In genomic region chr6:1382883-1383728, GRCh38 we compare ENCODE assay signal across 14 cellular contexts. TPM values are rescaled to one million over a fixed set of nuclear protein-coding genes. Genes with fewer than 3 reads are reported as not detected.
DNase-seq lines count a peak whose midpoint lies in the region; ATAC-seq, FAIRE-seq and TF ChIP-seq lines count a peak whose summit lies in the region.
"Had no signal": no experiment of that assay in that cellular context is flagged by ENCODE, and none has a peak within 500 bp of the region (broad histone marks: within the 10 kb centered on the region; RNA-seq: fewer than 3 reads in every experiment).

No MANE protein-coding gene starts in this region.

- H3K27ac ChIP-seq in keratinocyte (ENCODE audit: control insufficient read depth, insufficient read depth, low read length) (no peak overlapping the region), left ventricle myocardium inferior (replicated peaks) (no peak overlapping the region)
- no peak overlapping the region for H3K27ac ChIP-seq in CD4-positive, alpha-beta T cell (ENCODE audit: low read depth, low read length)
- H3K27ac ChIP-seq: 22Rv1, heart right ventricle had no signal

- H3K9me3 ChIP-seq in keratinocyte (ENCODE audit: control insufficient read depth, low read depth, low read length) (no peaks in the 10 kb centered on the region), skeletal muscle satellite cell (replicated peaks; ENCODE audit: low read length) (no peaks in the 10 kb centered on the region), left ventricle myocardium inferior (replicated peaks) (no peaks in the 10 kb centered on the region)
- H3K9me3 ChIP-seq in CD4-positive, alpha-beta T cell (ENCODE audit: control insufficient read depth, low read length): no peaks in the 10 kb centered on the region
- H3K9me3 ChIP-seq: heart right ventricle, MG63 had no signal

- H3K27me3 Mint-ChIP-seq in CD4-positive, alpha-beta T cell: peaks cover 77% of the 10 kb centered on the region

- no peaks in the 10 kb centered on the region for H3K9me1 ChIP-seq in keratinocyte (ENCODE audit: control insufficient read depth, extremely low read depth, insufficient read depth, low read length)

- H4K20me1 ChIP-seq in keratinocyte (ENCODE audit: control insufficient read depth, extremely low read depth, insufficient read depth, low read length): no peaks in the 10 kb centered on the region

- H3K27me3 ChIP-seq in keratinocyte (ENCODE audit: control insufficient read depth, extremely low read depth, insufficient read depth, low read length) (peaks cover 99% of the 10 kb centered on the region), skeletal muscle satellite cell (ENCODE audit: control insufficient read depth, insufficient read depth, low read length) (peaks cover 94% of the 10 kb centered on the region), left ventricle myocardium inferior (ENCODE audit: low read depth) (peaks cover 100% of the 10 kb centered on the region)
- peaks cover 96% of the 10 kb centered on the region for H3K27me3 ChIP-seq in CD4-positive, alpha-beta T cell (ENCODE audit: control insufficient read depth, insufficient read depth, low read length)
- H3K27me3 ChIP-seq: MG63 had no signal

- CTCF ChIA-PET in CD4-positive, alpha-beta T cell (lab: Charles Lee): no interaction called here

- intact Hi-C loops in CD4-positive, alpha-beta T cell (cut with DNase I, micrococcal nuclease): loop anchor here (5.0 kb wide), 3 partner anchors 586 to 991 kb away; partner anchors contain the start of gene IRF4 (in 1 of the 2)
- intact Hi-C loops in left ventricle myocardium inferior (cut with micrococcal nuclease): loop anchor here (5.0 kb wide), 1 partner anchor 586 kb away; no protein-coding TSS in a partner anchor

- H3K9ac ChIP-seq in keratinocyte (ENCODE audit: control insufficient read depth, extremely low read depth, insufficient read depth, low read length) (no peak overlapping the region), skeletal muscle satellite cell (ENCODE audit: low read depth, low read length) (no peak overlapping the region)

- H3K79me2 ChIP-seq in keratinocyte (ENCODE audit: control insufficient read depth, insufficient read depth, low read length): no peaks in the 10 kb centered on the region

- H3K4me1 ChIP-seq in keratinocyte (ENCODE audit: control insufficient read depth, extremely low read depth, insufficient read depth, low read length) (peaks cover 3% of the 10 kb centered on the region), skeletal muscle satellite cell (ENCODE audit: control insufficient read depth, insufficient read depth, low read length) (peaks cover 9% of the 10 kb centered on the region), left ventricle myocardium inferior (peaks cover 59% of the 10 kb centered on the region)

- peaks cover 41% of the 10 kb centered on the region for H3K4me1 Mint-ChIP-seq in CD4-positive, alpha-beta T cell (ENCODE audit: low read depth)

- H3K9me3 Mint-ChIP-seq in CD4-positive, alpha-beta T cell: no peaks in the 10 kb centered on the region

- H3K27ac Mint-ChIP-seq in CD4-positive, alpha-beta T cell: no peak overlapping the region

- H3K4me3 ChIP-seq in keratinocyte (ENCODE audit: control insufficient read depth in 2 of 3, extremely low read depth in 1 of 3, insufficient read depth in 2 of 3, low read depth in 1 of 3, low read length in 3 of 3) (no peak overlapping the region), skeletal muscle satellite cell (ENCODE audit: low read length) (no peak overlapping the region), left ventricle myocardium inferior (no peak overlapping the region)
- H3K4me3 ChIP-seq: MG63 had no signal

- H3K4me2 ChIP-seq in keratinocyte (ENCODE audit: control insufficient read depth, extremely low read depth, insufficient read depth, low read depth, low read length) (peak overlapping the region; percentile 5), skeletal muscle satellite cell (ENCODE audit: low read length) (peak overlapping the region; percentile 15)

- no peak overlapping the region for H3K4me3 Mint-ChIP-seq in CD4-positive, alpha-beta T cell

- H3K36me3 Mint-ChIP-seq in CD4-positive, alpha-beta T cell (ENCODE audit: low read depth): no peaks in the 10 kb centered on the region

- no peak for ATAC-seq in CD4-positive, alpha-beta T cell (ENCODE audit: poor library complexity)

- H2AFZ ChIP-seq in keratinocyte (ENCODE audit: control insufficient read depth, low read length): no peak overlapping the region

- POLR2A ChIA-PET in CD4-positive, alpha-beta T cell (lab: Charles Lee): no interaction called here

- no peak for TF ChIP-seq CTCF in keratinocyte (optimal IDR thresholded peaks at IDR 0.05 in 1 of 3, IDR thresholded peaks at IDR 0.05 in 1 of 3, conservative IDR thresholded peaks at IDR 0.05 in 1 of 3; ENCODE audit: extremely low read depth in 1 of 3, insufficient read depth in 2 of 3, low read length in 3 of 3)
- no peak for TF ChIP-seq CTCF in CD4-positive, alpha-beta T cell (IDR thresholded peaks at IDR 0.05)
- TF ChIP-seq CTCF in left ventricle myocardium inferior (IDR thresholded peaks at IDR 0.05; ENCODE audit: borderline replicate concordance): no peak

- no peak for FAIRE-seq in keratinocyte (lab: Jason Lieb, UNC)

- peak; percentile 30 for DNase-seq in NCI-H748 (lab: John Stamatoyannopoulos, UW; ENCODE audit: unreplicated experiment)
- no peak for DNase-seq in NCI-H748 treated with DMSO at 0.1 percent for 48 hours (lab: John Stamatoyannopoulos, UW)
- DNase-seq in astrocyte of the hippocampus (ENCODE audit: low read depth, low spot score): peak; percentile 18
- DNase-seq in keratinocyte (ENCODE audit: low read depth, low spot score): no peak
- DNase-seq in HUDEP-2 (lab: John Stamatoyannopoulos, UW; ENCODE audit: unreplicated experiment in 76 of 76): no peak
- no peak for DNase-seq in CD4-positive, alpha-beta T cell
- no peak for DNase-seq in left ventricle myocardium inferior
- DNase-seq: COR-L47, heart right ventricle, MG63, midbrain, T-helper 9 cell had no signal

- H3K36me3 ChIP-seq in keratinocyte (ENCODE audit: control insufficient read depth in 2 of 2, extremely low read depth in 1 of 2, insufficient read depth in 2 of 2, low read length in 2 of 2) (no peaks in the 10 kb centered on the region), skeletal muscle satellite cell (ENCODE audit: insufficient read depth, low read length) (no peaks in the 10 kb centered on the region), left ventricle myocardium inferior (no peaks in the 10 kb centered on the region)
- H3K36me3 ChIP-seq: heart right ventricle, MG63 had no signal

- dilution Hi-C loops in keratinocyte (cut with MboI; ENCODE audit: extremely low pct_ligation_motif_present, low sequenced_read_pairs): no loop called here

RNA-seq across cellular contexts. Expression of gene FOXF2, which starts 6.3 kb away (rescaled TPM):
- 0.28 to 0.68 TPM (median 0.34 TPM) in 3 replicates for polyA plus RNA-seq in keratinocyte
- not detected for polyA plus RNA-seq in keratinocyte (2011; ENCODE audit: low read depth)
- polyA plus RNA-seq in keratinocyte (2011; cell fraction: cytosol; rRNA removed): 0.49 and 0.51 TPM in 2 replicates
- 0.37 and 0.67 TPM in 2 replicates for polyA plus RNA-seq in keratinocyte (2011; cell fraction: nucleus; rRNA removed)
- polyA plus RNA-seq in keratinocyte (2012; ENCODE audit: low replicate concordance): 0.11 and 0.38 TPM in 2 replicates
- 0.16 to 0.66 TPM in 2 of 3 replicates, not detected in the other for polyA minus RNA-seq in keratinocyte
- polyA minus RNA-seq in keratinocyte (2011; cell fraction: cytosol; rRNA and poly(A)+ RNA removed): 1.2 TPM
- 0.21 and 0.54 TPM in 2 replicates for polyA minus RNA-seq in keratinocyte (2011; cell fraction: nucleus; rRNA and poly(A)+ RNA removed)
- 2.3 and 4.4 TPM in 2 replicates for total RNA-seq in skeletal muscle satellite cell (2012; rRNA removed)
- total RNA-seq in CD4-positive, alpha-beta T cell: not detected
- 0.30 TPM for total RNA-seq in left ventricle myocardium inferior

Comparison
In these comparisons a context has a peak if more than half of its experiments do, and no peak if none do; other contexts are left out.
1. DNase-seq: peak in NCI-H748 (single experiment) and astrocyte of the hippocampus (single experiment); none in NCI-H748 treated with DMSO at 0.1 percent for 48 hours (single experiment), keratinocyte (single experiment), HUDEP-2 (0 of 76), CD4-positive, alpha-beta T cell (0 of 10) and left ventricle myocardium inferior (single experiment).